In the genomic region with DNA sequence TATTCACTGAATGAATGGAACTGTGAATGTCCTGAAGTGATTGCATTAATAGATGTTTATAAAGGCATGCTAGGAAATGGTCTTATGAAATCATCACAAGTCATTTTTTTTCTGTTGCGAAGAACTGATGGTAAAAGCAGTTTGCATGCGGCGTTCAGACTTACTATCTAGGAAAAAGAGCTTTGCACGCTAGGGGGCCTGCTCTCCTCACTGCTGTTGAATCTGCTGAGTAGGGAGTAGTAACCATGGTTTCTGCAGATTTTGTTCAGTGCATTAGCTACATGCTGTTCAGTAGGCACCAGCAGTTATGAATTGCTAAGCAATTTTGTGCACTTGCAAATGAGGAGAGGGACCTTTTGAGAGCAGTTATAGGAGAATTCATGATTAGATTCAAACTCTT, we compare ENCODE assay signal across 9 cellular contexts. TPM values are rescaled to one million over a fixed set of nuclear protein-coding genes. Genes with fewer than 3 reads are reported as not detected.
A peak's percentile ranks its signal among the peaks of the same experiment; 100 is the strongest.
DNase-seq lines count a peak whose midpoint lies in the region; ATAC-seq, FAIRE-seq and TF ChIP-seq lines count a peak whose summit lies in the region.
"Had no signal": no experiment of that assay in that cellular context is flagged by ENCODE, and none has a peak within 500 bp of the region (broad histone marks: within the 10 kb centered on the region; RNA-seq: fewer than 3 reads in every experiment).

No MANE protein-coding gene starts in this region.

- no peak overlapping the region for H2AK5ac ChIP-seq in IMR-90 (ENCODE audit: low read depth, low read length)

- H4K20me1 ChIP-seq in IMR-90 (ENCODE audit: insufficient read depth, low read length): no peaks in the 10 kb centered on the region

- H2AK9ac ChIP-seq in IMR-90 (replicated peaks; ENCODE audit: low read depth, low read length, poor library complexity): no peak overlapping the region

- no peak overlapping the region for H2BK15ac ChIP-seq in IMR-90 (ENCODE audit: low read depth, low read length)

- H2BK5ac ChIP-seq in IMR-90 (ENCODE audit: low read depth, low read length, poor library complexity, severe bottlenecking): no peak overlapping the region

- no peak for TF ChIP-seq POLR2A in IMR-90 (IDR thresholded peaks at IDR 0.05; ENCODE audit: low read depth, low read length)

- POLR2A ChIA-PET in A673 (lab: Charles Lee; ENCODE audit: low non-redundant PET): no interaction called here
- POLR2A ChIA-PET in IMR-90 (lab: Charles Lee; ENCODE audit: unreplicated experiment): interaction anchor here (0.6 kb wide), 1 partner anchor 431 kb away, joined by 3 read pairs; no protein-coding TSS in a partner anchor

- in situ Hi-C loops in IMR-90 (cut with MboI; ENCODE audit: low sequenced_read_pairs): loop anchor here (5.0 kb wide), 1 partner anchor 486 kb away; no protein-coding TSS in a partner anchor

- H4K8ac ChIP-seq in IMR-90 (ENCODE audit: low read depth in 2 of 2, low read length in 2 of 2): no peak overlapping the region

- H3K36me3 ChIP-seq in A673 (ENCODE audit: insufficient read depth, low read length, poor library complexity, severe bottlenecking): peaks cover 99% of the 10 kb centered on the region
- H3K36me3 ChIP-seq in IMR-90 (ENCODE audit: control insufficient read depth, insufficient read depth, low read length): peaks cover 4% of the 10 kb centered on the region; the same call in 1 of the 2 replicates
- H3K36me3 ChIP-seq in bronchial epithelial cell (ENCODE audit: control insufficient read depth, insufficient read depth, low read length): no peaks in the 10 kb centered on the region

- WGBS in IMR-90 (ENCODE audit: extremely low coverage in 2 of 2, insufficient read length in 1 of 2), 2 experiments: no CpG with 5 or more reads among the region's 4 CpGs

- dilution Hi-C loops in IMR-90 (cut with HindIII; ENCODE audit: low sequenced_read_pairs, unreplicated experiment): loop anchor here (25.0 kb wide), 1 partner anchor 876 kb away; no protein-coding TSS in a partner anchor

- H3K27me3 Mint-ChIP-seq in memory B cell: no peaks in the 10 kb centered on the region

- CTCF ChIA-PET in A673 (lab: Charles Lee) (interaction anchor here (0.7 to 1.3 kb wide), 6 partner anchors 148 to 863 kb away, joined by 3 to 7 read pairs (median 3); no protein-coding TSS in a partner anchor), IMR-90 (lab: Yijun Ruan, JAX) (interaction anchor here (0.6 to 2.3 kb wide), 20 partner anchors 9 to 866 kb away, joined by 3 to 21 read pairs (median 3); no protein-coding TSS in a partner anchor)

- H3K9me3 Mint-ChIP-seq in memory B cell: no peaks in the 10 kb centered on the region

- peak; percentile 92 for TF ChIP-seq RAD21 in IMR-90 (IDR thresholded peaks at IDR 0.05; ENCODE audit: low read length)

- H3K27ac Mint-ChIP-seq in memory B cell: peak overlapping the region; percentile 26

- H3K23ac ChIP-seq in IMR-90 (ENCODE audit: low read depth, low read length): no peak overlapping the region

- H3K27me3 ChIP-seq in A673 (replicated peaks; ENCODE audit: insufficient read depth, low read depth, low read length, poor library complexity) (no peaks in the 10 kb centered on the region), IMR-90 (ENCODE audit: control insufficient read depth, insufficient read depth, low read length) (no peaks in the 10 kb centered on the region), bronchial epithelial cell (ENCODE audit: control insufficient read depth, insufficient read depth, low read length) (no peaks in the 10 kb centered on the region)

- no peak overlapping the region for H3K4me2 ChIP-seq in IMR-90 (ENCODE audit: low read depth, low read length)

- H3K9me3 ChIP-seq in A673 (ENCODE audit: low read depth, low read length, poor library complexity, severe bottlenecking) (no peaks in the 10 kb centered on the region), IMR-90 (ENCODE audit: control insufficient read depth, insufficient read depth, low read length) (no peaks in the 10 kb centered on the region)

- peak; percentile 83 for DNase-seq in A673 (ENCODE audit: low spot score)
- DNase-seq in IMR-90: peak; percentile 96
- DNase-seq in bronchial epithelial cell (ENCODE audit: low read depth): peak; percentile 17
- DNase-seq in memory B cell (ENCODE audit: low spot score in 2 of 2): no peak
- no peak for DNase-seq in activated effector memory CD4-positive, alpha-beta T cell treated with anti-CD3 and anti-CD28 coated beads, Interleukin-2, amount 50 U/mL, for 16 hours
- DNase-seq: activated gamma-delta T cell had no signal

- intact Hi-C loops in A673 (cut with micrococcal nuclease; ENCODE audit: unreplicated experiment) (loop anchor here (5.0 to 10.0 kb wide), 2 partner anchors 414 to 866 kb away; no protein-coding TSS in a partner anchor), IMR-90 (cut with micrococcal nuclease) (loop anchor here (1.0 to 10.0 kb wide), 7 partner anchors 146 to 856 kb away; partner anchors contain the start of gene KCNK2)

- H2BK20ac ChIP-seq in IMR-90 (ENCODE audit: low read depth, low read length): no peak overlapping the region

- H4K5ac ChIP-seq in IMR-90 (ENCODE audit: low read depth, low read length): no peak overlapping the region

- FAIRE-seq in bronchial epithelial cell (lab: Jason Lieb, UNC): no peak

- peaks cover 3% of the 10 kb centered on the region for H3K36me3 Mint-ChIP-seq in memory B cell

- H3K27ac ChIP-seq in A673 (ENCODE audit: low read depth, low read length, poor library complexity, severe bottlenecking) (no peak overlapping the region), IMR-90 (ENCODE audit: insufficient read depth, low read length) (no peak overlapping the region)

- no peak overlapping the region for H3K4me3 ChIP-seq in A673 (ENCODE audit: low read depth, low read length, poor library complexity, severe bottlenecking)
- H3K4me3 ChIP-seq in IMR-90 (ENCODE audit: insufficient read depth, low read depth, low read length): no peak overlapping the region
- no peak overlapping the region for H3K4me3 ChIP-seq in bronchial epithelial cell (ENCODE audit: low read depth, low read length)

- no peak overlapping the region for H4K91ac ChIP-seq in IMR-90 (ENCODE audit: insufficient read depth, low read depth, low read length)

- peaks cover 20 to 42% of the 10 kb centered on the region in 2 experiments for H3K79me1 ChIP-seq in IMR-90 (ENCODE audit: low read depth in 1 of 2, low read length in 2 of 2)

- no peak overlapping the region for H3K18ac ChIP-seq in IMR-90 (ENCODE audit: low read depth, low read length)

- ATAC-seq in IMR-90 (ENCODE audit: low read depth) (peak; percentile 95), memory B cell (ENCODE audit: low read depth) (no peak), GM21737 (IDR thresholded peaks at IDR 0.05; ENCODE audit: unreplicated experiment) (no peak), HG03159 (IDR thresholded peaks at IDR 0.05; ENCODE audit: unreplicated experiment) (no peak), HG02623 (IDR thresholded peaks at IDR 0.05; ENCODE audit: unreplicated experiment) (no peak)

- H2BK120ac ChIP-seq in IMR-90 (ENCODE audit: low read depth, low read length): no peak overlapping the region

- H3K4me1 ChIP-seq in A673 (ENCODE audit: insufficient read depth, low read length, poor library complexity, severe bottlenecking) (peaks cover 8% of the 10 kb centered on the region), IMR-90 (ENCODE audit: control insufficient read depth, insufficient read depth, low read length) (peaks cover 5% of the 10 kb centered on the region)

- H3K4ac ChIP-seq in IMR-90 (ENCODE audit: low read depth, low read length): no peak overlapping the region

- H3K4me3 Mint-ChIP-seq in memory B cell: no peak overlapping the region

- no peak overlapping the region for H3K14ac ChIP-seq in IMR-90 (replicated peaks; ENCODE audit: low read depth, low read length)

- no peak overlapping the region for H2AFZ ChIP-seq in IMR-90 (replicated peaks; ENCODE audit: low read length, poor library complexity)

- TF ChIP-seq CTCF in A673 (conservative IDR thresholded peaks at IDR 0.05; ENCODE audit: low read depth, low read length) (peak; percentile 73), IMR-90 (conservative IDR thresholded peaks at IDR 0.05; ENCODE audit: low read depth, low read length) (peak; percentile 88), bronchial epithelial cell (IDR thresholded peaks at IDR 0.05; ENCODE audit: insufficient read depth, low read length, severe bottlenecking) (peak; percentile 41)

- no peak overlapping the region for H3K9ac ChIP-seq in IMR-90 (ENCODE audit: low read depth, low read length)

- H3K9me1 ChIP-seq in IMR-90 (ENCODE audit: insufficient read depth, low read length): no peaks in the 10 kb centered on the region

- H3K4me1 Mint-ChIP-seq in memory B cell: no peaks in the 10 kb centered on the region

- no peak overlapping the region for H3K56ac ChIP-seq in IMR-90 (ENCODE audit: extremely low read depth, insufficient read depth, low read length)

- BruUV-seq in A673 (replicated peaks; lab: Mats Ljungman, UMichigan) (no TSS peak), IMR-90 (replicated peaks; lab: Mats Ljungman, UMichigan) (no TSS peak)

TF ChIP-seq in IMR-90, 13 proteins besides CTCF, POLR2A, EP300 and RAD21 (continues in another document):
- TF ChIP-seq CEBPB (IDR thresholded peaks at IDR 0.05; ENCODE audit: low read depth, low read length) (peak; percentile 73), RFX5 (IDR thresholded peaks at IDR 0.05; ENCODE audit: low read depth, low read length) (no peak), MAFK (IDR thresholded peaks at IDR 0.05; ENCODE audit: low read depth, low read length) (peak; percentile 92), RCOR1 (IDR thresholded peaks at IDR 0.05; ENCODE audit: insufficient replicate concordance, low read length) (no peak), USF2 (IDR thresholded peaks at IDR 0.05; ENCODE audit: low read depth, low read length) (no peak)

RNA-seq across cellular contexts. Expression of gene CENPF, which starts 57.9 kb away (rescaled TPM):
- total RNA-seq in A673 (2021) (273 and 281 TPM in 2 replicates), IMR-90 (2012; rRNA removed) (51.8 and 80.0 TPM in 2 replicates), bronchial epithelial cell (0.53 and 1.7 TPM in 2 replicates)
- 17.4 and 20.9 TPM in 2 replicates for polyA plus RNA-seq in IMR-90 (2012; rRNA removed)
- 1.3 and 2.8 TPM in 2 replicates for polyA plus RNA-seq in IMR-90 (2012; cell fraction: cytosol; rRNA removed)
- polyA plus RNA-seq in IMR-90 (2012; cell fraction: nucleus; rRNA removed; ENCODE audit: low replicate concordance): 1.9 and 10.4 TPM in 2 replicates

Comparison
In these comparisons a context has a peak if more than half of its experiments do, and no peak if none do; other contexts are left out.
1. DNase-seq: peak in A673 (single experiment), IMR-90 (single experiment) and bronchial epithelial cell (single experiment); none in memory B cell (0 of 2) and activated effector memory CD4-positive, alpha-beta T cell treated with anti-CD3 and anti-CD28 coated beads, Interleukin-2, amount 50 U/mL, for 16 hours (single experiment).
2. RNA of gene CENPF, which starts 57.9 kb away (total RNA-seq): 273 to 281 TPM in A673 and 51.8 to 80.0 TPM in IMR-90; 0.53 to 1.7 TPM in bronchial epithelial cell; every median in the first group is over 10 times any median in the second.
3. Peak in every context shown above with its lines, with median percentiles within 50 percentile points of each other: CTCF ChIP-seq.